Comparison of ENCODE assay signal across 1 cellular context in the genomic region with DNA sequence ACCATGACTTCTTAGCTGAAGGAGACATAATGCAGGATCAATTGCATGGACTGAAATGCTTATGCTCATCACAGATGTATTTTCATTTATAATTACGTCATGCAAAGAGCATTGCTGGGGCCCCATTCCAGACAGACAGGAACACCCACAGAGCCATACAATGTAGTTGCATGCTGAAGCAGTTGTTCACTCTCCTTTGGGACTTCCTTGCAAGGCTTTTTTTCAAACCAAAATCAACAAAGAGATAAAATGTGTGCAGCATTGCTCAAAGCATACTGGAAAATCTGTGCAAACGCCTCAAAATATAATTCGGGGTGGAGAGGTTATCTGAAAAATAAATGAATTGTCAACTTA.
TF ChIP-seq lines count a peak whose summit lies in the region.

No MANE protein-coding gene starts in this region.

TF ChIP-seq in GM23338, 12 proteins besides CTCF, POLR2A, EP300 and RAD21:
- TF ChIP-seq, protein P1, sequence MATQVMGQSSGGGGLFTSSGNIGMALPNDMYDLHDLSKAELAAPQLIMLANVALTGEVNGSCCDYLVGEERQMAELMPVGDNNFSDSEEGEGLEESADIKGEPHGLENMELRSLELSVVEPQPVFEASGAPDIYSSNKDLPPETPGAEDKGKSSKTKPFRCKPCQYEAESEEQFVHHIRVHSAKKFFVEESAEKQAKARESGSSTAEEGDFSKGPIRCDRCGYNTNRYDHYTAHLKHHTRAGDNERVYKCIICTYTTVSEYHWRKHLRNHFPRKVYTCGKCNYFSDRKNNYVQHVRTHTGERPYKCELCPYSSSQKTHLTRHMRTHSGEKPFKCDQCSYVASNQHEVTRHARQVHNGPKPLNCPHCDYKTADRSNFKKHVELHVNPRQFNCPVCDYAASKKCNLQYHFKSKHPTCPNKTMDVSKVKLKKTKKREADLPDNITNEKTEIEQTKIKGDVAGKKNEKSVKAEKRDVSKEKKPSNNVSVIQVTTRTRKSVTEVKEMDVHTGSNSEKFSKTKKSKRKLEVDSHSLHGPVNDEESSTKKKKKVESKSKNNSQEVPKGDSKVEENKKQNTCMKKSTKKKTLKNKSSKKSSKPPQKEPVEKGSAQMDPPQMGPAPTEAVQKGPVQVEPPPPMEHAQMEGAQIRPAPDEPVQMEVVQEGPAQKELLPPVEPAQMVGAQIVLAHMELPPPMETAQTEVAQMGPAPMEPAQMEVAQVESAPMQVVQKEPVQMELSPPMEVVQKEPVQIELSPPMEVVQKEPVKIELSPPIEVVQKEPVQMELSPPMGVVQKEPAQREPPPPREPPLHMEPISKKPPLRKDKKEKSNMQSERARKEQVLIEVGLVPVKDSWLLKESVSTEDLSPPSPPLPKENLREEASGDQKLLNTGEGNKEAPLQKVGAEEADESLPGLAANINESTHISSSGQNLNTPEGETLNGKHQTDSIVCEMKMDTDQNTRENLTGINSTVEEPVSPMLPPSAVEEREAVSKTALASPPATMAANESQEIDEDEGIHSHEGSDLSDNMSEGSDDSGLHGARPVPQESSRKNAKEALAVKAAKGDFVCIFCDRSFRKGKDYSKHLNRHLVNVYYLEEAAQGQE (IDR thresholded peaks at IDR 0.05; ENCODE audit: unreplicated experiment), result no peak
- TF ChIP-seq EZH2phosphoT487 (IDR thresholded peaks at IDR 0.05; ENCODE audit: unreplicated experiment) (no peak), CREB1 (CRISPR knock-in tag; IDR thresholded peaks at IDR 0.05; ENCODE audit: low read depth) (no peak), JUNB (IDR thresholded peaks at IDR 0.05; ENCODE audit: unreplicated experiment) (no peak), EZH2 (IDR thresholded peaks at IDR 0.05; ENCODE audit: low read depth, unreplicated experiment) (no peak), ZNF114 (CRISPR knock-in tag; IDR thresholded peaks at IDR 0.05) (no peak), STAT1 (IDR thresholded peaks at IDR 0.05; ENCODE audit: unreplicated experiment) (no peak)
- TF ChIP-seq, protein P2, sequence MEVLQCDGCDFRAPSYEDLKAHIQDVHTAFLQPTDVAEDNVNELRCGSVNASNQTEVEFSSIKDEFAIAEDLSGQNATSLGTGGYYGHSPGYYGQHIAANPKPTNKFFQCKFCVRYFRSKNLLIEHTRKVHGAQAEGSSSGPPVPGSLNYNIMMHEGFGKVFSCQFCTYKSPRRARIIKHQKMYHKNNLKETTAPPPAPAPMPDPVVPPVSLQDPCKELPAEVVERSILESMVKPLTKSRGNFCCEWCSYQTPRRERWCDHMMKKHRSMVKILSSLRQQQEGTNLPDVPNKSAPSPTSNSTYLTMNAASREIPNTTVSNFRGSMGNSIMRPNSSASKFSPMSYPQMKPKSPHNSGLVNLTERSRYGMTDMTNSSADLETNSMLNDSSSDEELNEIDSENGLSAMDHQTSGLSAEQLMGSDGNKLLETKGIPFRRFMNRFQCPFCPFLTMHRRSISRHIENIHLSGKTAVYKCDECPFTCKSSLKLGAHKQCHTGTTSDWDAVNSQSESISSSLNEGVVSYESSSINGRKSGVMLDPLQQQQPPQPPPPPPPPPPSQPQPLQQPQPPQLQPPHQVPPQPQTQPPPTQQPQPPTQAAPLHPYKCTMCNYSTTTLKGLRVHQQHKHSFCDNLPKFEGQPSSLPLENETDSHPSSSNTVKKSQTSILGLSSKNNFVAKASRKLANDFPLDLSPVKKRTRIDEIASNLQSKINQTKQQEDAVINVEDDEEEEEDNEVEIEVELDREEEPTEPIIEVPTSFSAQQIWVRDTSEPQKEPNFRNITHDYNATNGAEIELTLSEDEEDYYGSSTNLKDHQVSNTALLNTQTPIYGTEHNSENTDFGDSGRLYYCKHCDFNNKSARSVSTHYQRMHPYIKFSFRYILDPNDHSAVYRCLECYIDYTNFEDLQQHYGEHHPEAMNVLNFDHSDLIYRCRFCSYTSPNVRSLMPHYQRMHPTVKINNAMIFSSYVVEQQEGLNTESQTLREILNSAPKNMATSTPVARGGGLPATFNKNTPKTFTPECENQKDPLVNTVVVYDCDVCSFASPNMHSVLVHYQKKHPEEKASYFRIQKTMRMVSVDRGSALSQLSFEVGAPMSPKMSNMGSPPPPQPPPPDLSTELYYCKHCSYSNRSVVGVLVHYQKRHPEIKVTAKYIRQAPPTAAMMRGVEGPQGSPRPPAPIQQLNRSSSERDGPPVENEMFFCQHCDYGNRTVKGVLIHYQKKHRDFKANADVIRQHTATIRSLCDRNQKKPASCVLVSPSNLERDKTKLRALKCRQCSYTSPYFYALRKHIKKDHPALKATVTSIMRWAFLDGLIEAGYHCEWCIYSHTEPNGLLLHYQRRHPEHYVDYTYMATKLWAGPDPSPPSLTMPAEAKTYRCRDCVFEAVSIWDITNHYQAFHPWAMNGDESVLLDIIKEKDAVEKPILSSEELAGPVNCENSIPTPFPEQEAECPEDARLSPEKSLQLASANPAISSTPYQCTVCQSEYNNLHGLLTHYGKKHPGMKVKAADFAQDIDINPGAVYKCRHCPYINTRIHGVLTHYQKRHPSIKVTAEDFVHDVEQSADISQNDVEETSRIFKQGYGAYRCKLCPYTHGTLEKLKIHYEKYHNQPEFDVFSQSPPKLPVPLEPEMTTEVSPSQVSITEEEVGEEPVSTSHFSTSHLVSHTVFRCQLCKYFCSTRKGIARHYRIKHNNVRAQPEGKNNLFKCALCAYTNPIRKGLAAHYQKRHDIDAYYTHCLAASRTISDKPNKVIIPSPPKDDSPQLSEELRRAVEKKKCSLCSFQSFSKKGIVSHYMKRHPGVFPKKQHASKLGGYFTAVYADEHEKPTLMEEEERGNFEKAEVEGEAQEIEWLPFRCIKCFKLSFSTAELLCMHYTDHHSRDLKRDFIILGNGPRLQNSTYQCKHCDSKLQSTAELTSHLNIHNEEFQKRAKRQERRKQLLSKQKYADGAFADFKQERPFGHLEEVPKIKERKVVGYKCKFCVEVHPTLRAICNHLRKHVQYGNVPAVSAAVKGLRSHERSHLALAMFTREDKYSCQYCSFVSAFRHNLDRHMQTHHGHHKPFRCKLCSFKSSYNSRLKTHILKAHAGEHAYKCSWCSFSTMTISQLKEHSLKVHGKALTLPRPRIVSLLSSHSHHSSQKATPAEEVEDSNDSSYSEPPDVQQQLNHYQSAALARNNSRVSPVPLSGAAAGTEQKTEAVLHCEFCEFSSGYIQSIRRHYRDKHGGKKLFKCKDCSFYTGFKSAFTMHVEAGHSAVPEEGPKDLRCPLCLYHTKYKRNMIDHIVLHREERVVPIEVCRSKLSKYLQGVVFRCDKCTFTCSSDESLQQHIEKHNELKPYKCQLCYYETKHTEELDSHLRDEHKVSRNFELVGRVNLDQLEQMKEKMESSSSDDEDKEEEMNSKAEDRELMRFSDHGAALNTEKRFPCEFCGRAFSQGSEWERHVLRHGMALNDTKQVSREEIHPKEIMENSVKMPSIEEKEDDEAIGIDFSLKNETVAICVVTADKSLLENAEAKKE (CRISPR knock-in tag; IDR thresholded peaks at IDR 0.05), result no peak
- TF ChIP-seq, protein P3, sequence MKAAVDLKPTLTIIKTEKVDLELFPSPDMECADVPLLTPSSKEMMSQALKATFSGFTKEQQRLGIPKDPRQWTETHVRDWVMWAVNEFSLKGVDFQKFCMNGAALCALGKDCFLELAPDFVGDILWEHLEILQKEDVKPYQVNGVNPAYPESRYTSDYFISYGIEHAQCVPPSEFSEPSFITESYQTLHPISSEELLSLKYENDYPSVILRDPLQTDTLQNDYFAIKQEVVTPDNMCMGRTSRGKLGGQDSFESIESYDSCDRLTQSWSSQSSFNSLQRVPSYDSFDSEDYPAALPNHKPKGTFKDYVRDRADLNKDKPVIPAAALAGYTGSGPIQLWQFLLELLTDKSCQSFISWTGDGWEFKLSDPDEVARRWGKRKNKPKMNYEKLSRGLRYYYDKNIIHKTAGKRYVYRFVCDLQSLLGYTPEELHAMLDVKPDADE (IDR thresholded peaks at IDR 0.05), result no peak
